In genomic region chr14:71883094-71883493, GRCh38 we compare ENCODE assay signal across 37 cellular contexts. TPM values are rescaled to one million over a fixed set of nuclear protein-coding genes. Genes with fewer than 3 reads are reported as not detected.
"Had no signal": no experiment of that assay in that cellular context is flagged by ENCODE, and none has a peak within 500 bp of the region (broad histone marks: within the 10 kb centered on the region; RNA-seq: fewer than 3 reads in every experiment).

No MANE protein-coding gene starts in this region.

- H3K4me1 ChIP-seq: gastrocnemius medialis, prostate gland, vagina had no signal

- FAIRE-seq: astrocyte, keratinocyte had no signal

- H3K27ac ChIP-seq: brain microvascular endothelial cell, coronary artery, dorsolateral prefrontal cortex, gastrocnemius medialis, neutrophil, ovary, prostate gland, skin epidermis, vagina, WERI-Rb-1 had no signal

- H3K36me3 Mint-ChIP-seq: type B pancreatic cell had no signal

- ATAC-seq: activated CD4-positive, CD25-positive, alpha-beta regulatory T cell treated with anti-CD3 and anti-CD28 coated beads, Interleukin-2, amount 50 U/mL, for 24 hours; gastrocnemius medialis; left cardiac atrium; left ventricle myocardium superior; mucosa of descending colon; sciatic nerve; stimulated activated naive CD8-positive, alpha-beta T cell treated with anti-CD3 and anti-CD28 coated beads, Interleukin-15, amount 100 ng/mL, for 72 hours had no signal

- H3K36me3 ChIP-seq: brain microvascular endothelial cell, gastrocnemius medialis, neutrophil, ovary, prostate gland, vagina, WERI-Rb-1 had no signal

- H3K4me3 Mint-ChIP-seq: activated CD4-positive, alpha-beta memory T cell treated with anti-CD3 and anti-CD28 coated beads for 36 hours; nephron; stimulated activated naive CD8-positive, alpha-beta T cell treated with anti-CD3 and anti-CD28 coated beads, Interleukin-15, amount 100 ng/mL, for 72 hours; T-helper 2 cell treated with Interferon-gamma antibody and Interleukin-4, amounts not matched to agents 5 μg/mL and 100 μg/mL, for 36 hours; type B pancreatic cell had no signal

- DNase-seq: activated CD4-positive, alpha-beta memory T cell treated with anti-CD3 and anti-CD28 coated beads for 36 hours; activated CD4-positive, alpha-beta T cell treated with anti-CD3 and anti-CD28 coated beads for 48 hours; activated CD8-positive, alpha-beta memory T cell treated with anti-CD3 and anti-CD28 coated beads, Interleukin-2, amount 50 U/mL, for 4 hours; activated gamma-delta T cell treated with Interleukin-2 at 50 U/mL for 16 hours; activated naive CD4-positive, alpha-beta T cell treated with anti-CD3 and anti-CD28 coated beads, Interleukin-2, amount 50 U/mL, for 16 hours; activated T-cell treated with anti-CD3 and anti-CD28 coated beads, Interleukin-2, amount 50 U/mL, for 1 hour; amniotic stem cell; brain microvascular endothelial cell; dorsolateral prefrontal cortex; effector memory CD4-positive, alpha-beta T cell; erythroblast; gastrocnemius medialis; glutamatergic neuron; left cardiac atrium; left ventricle myocardium superior; mucosa of descending colon; ovary; retina; stimulated activated CD4-positive, alpha-beta T cell treated with anti-CD3 and anti-CD28 coated beads, Interleukin-12 subunit alpha, Interleukin-12 subunit beta, amount 100 ng/mL, for 4 hours; stimulated activated CD4-positive, alpha-beta T cell treated with anti-CD3 and anti-CD28 coated beads, Interleukin-4, amount 100 ng/mL, for 1 hour; stimulated activated naive CD8-positive, alpha-beta T cell treated with anti-CD3 and anti-CD28 coated beads, Interleukin-15, amount 100 ng/mL, for 72 hours; substantia nigra; WERI-Rb-1 had no signal

- H3K9me3 ChIP-seq: gastrocnemius medialis, neutrophil, ovary, prostate gland, vagina had no signal

- H3K27ac Mint-ChIP-seq: activated CD4-positive, alpha-beta memory T cell treated with anti-CD3 and anti-CD28 coated beads for 36 hours; nephron; stimulated activated naive CD8-positive, alpha-beta T cell treated with anti-CD3 and anti-CD28 coated beads, Interleukin-15, amount 100 ng/mL, for 72 hours; T-helper 2 cell treated with Interferon-gamma antibody and Interleukin-4, amounts not matched to agents 5 μg/mL and 100 μg/mL, for 36 hours; type B pancreatic cell had no signal

- H3K27me3 Mint-ChIP-seq: type B pancreatic cell had no signal

- H3K4me3 ChIP-seq: coronary artery, dorsolateral prefrontal cortex, gastrocnemius medialis, mucosa of descending colon, ovary, prostate gland, skin epidermis, vagina had no signal

- H3K27me3 ChIP-seq: brain microvascular endothelial cell, gastrocnemius medialis, neutrophil, ovary, vagina had no signal

- H3K4me1 Mint-ChIP-seq: nephron; stimulated activated naive CD8-positive, alpha-beta T cell treated with anti-CD3 and anti-CD28 coated beads, Interleukin-15, amount 100 ng/mL, for 72 hours had no signal

RNA-seq across cellular contexts. Expression of gene RGS6, which starts 49.1 kb away (rescaled TPM):
- total RNA-seq: lung microvascular endothelial cell, myocyte had no signal
- polyA plus RNA-seq: keratinocyte had no signal
